Comparison of ENCODE assay signal across 3 cellular contexts in genomic region chr13:59691501-59692066, GRCh38.
TF ChIP-seq lines count a peak whose summit lies in the region.

No MANE protein-coding gene starts in this region.

TF ChIP-seq in A549, 52 proteins besides CTCF, POLR2A, EP300 and RAD21:
- no peak for TF ChIP-seq FOSB (CRISPR knock-in tag; IDR thresholded peaks at IDR 0.05)

TF ChIP-seq in WTC11, 78 proteins besides CTCF, POLR2A, EP300 and RAD21:
- no peak for TF ChIP-seq RELA (CRISPR knock-in tag; IDR thresholded peaks at IDR 0.05; ENCODE audit: borderline replicate concordance)
- TF ChIP-seq GABPB1 (CRISPR knock-in tag; IDR thresholded peaks at IDR 0.05), result 0 out of 2 replicates have a peak, but pooled peaks have one; percentile 15

TF ChIP-seq in HepG2, 621 proteins besides CTCF, POLR2A, EP300 and RAD21 (continues in another document):
- TF ChIP-seq FOXA3 (CRISPR knock-in tag; IDR thresholded peaks at IDR 0.05) (peak; percentile 82), MBNL3 (CRISPR knock-in tag; conservative IDR thresholded peaks at IDR 0.05) (no peak), ZBED4 (CRISPR knock-in tag; IDR thresholded peaks at IDR 0.05; ENCODE audit: borderline replicate concordance) (no peak), SRSF9 (IDR thresholded peaks at IDR 0.05; ENCODE audit: borderline replicate concordance, insufficient read depth, low read depth, low read length, poor library complexity, severe bottlenecking) (no peak), ZMAT5 (CRISPR knock-in tag; IDR thresholded peaks at IDR 0.05; ENCODE audit: borderline replicate concordance, low read depth) (no peak), ETV6 (CRISPR knock-in tag; conservative IDR thresholded peaks at IDR 0.05) (no peak), ATRX (CRISPR knock-in tag; IDR thresholded peaks at IDR 0.05; ENCODE audit: borderline replicate concordance) (no peak), HES4 (CRISPR knock-in tag; IDR thresholded peaks at IDR 0.05; ENCODE audit: borderline replicate concordance) (no peak), SUZ12 (IDR thresholded peaks at IDR 0.05; ENCODE audit: low read depth, low read length) (no peak), ZNF644 (CRISPR knock-in tag; IDR thresholded peaks at IDR 0.05; ENCODE audit: low read depth) (no peak), ZNF556 (CRISPR knock-in tag; IDR thresholded peaks at IDR 0.05; ENCODE audit: borderline replicate concordance) (no peak), ZNF260 (CRISPR knock-in tag; IDR thresholded peaks at IDR 0.05; ENCODE audit: borderline replicate concordance, low read depth) (no peak), ZKSCAN5 (CRISPR knock-in tag; IDR thresholded peaks at IDR 0.05) (no peak), DPF2 (CRISPR knock-in tag; IDR thresholded peaks at IDR 0.05; ENCODE audit: borderline replicate concordance, low read depth) (0 out of 2 replicates have a peak, but pooled peaks have one; percentile 25), ZNF143 (CRISPR knock-in tag; IDR thresholded peaks at IDR 0.05) (no peak), CHD4 (IDR thresholded peaks at IDR 0.05; ENCODE audit: borderline replicate concordance, low read length) (peak; percentile 75; the same call in 1 of the 2 replicates), ZNF510 (CRISPR knock-in tag; IDR thresholded peaks at IDR 0.05; ENCODE audit: low read depth) (no peak), ZNF136 (CRISPR knock-in tag; IDR thresholded peaks at IDR 0.05; ENCODE audit: low read depth) (no peak), ZNF232 (CRISPR knock-in tag; IDR thresholded peaks at IDR 0.05; ENCODE audit: borderline replicate concordance) (no peak), CREM (IDR thresholded peaks at IDR 0.05) (0 out of 2 replicates have a peak, but pooled peaks have one; percentile 3), CREM (CRISPR knock-in tag; IDR thresholded peaks at IDR 0.05) (no peak), HOXD1 (CRISPR knock-in tag; IDR thresholded peaks at IDR 0.05) (no peak), NCOR1 (IDR thresholded peaks at IDR 0.05; ENCODE audit: borderline replicate concordance, low read length) (peak; percentile 79), NCOA2 (CRISPR knock-in tag; IDR thresholded peaks at IDR 0.05) (peak; percentile 44; the same call in 1 of the 2 replicates), HMG20A (CRISPR knock-in tag; IDR thresholded peaks at IDR 0.05; ENCODE audit: borderline replicate concordance) (peak; percentile 33; the same call in 1 of the 2 replicates), ARID3A (IDR thresholded peaks at IDR 0.05; ENCODE audit: low read depth, low read length) (no peak; the same call in 1 of the 2 replicates), SP1 (IDR thresholded peaks at IDR 0.05) (no peak), SP1 (CRISPR knock-in tag; IDR thresholded peaks at IDR 0.05) (no peak), PLRG1 (conservative IDR thresholded peaks at IDR 0.05) (no peak), IKZF4 (CRISPR knock-in tag; IDR thresholded peaks at IDR 0.05; ENCODE audit: borderline replicate concordance, low read depth, not compliant biosample characterization) (no peak), THAP11 (CRISPR knock-in tag; IDR thresholded peaks at IDR 0.05) (no peak), MTF2 (CRISPR knock-in tag; IDR thresholded peaks at IDR 0.05; ENCODE audit: borderline replicate concordance) (no peak), ZNF766 (CRISPR knock-in tag; IDR thresholded peaks at IDR 0.05; ENCODE audit: borderline replicate concordance) (no peak), SMARCE1 (IDR thresholded peaks at IDR 0.05; ENCODE audit: borderline replicate concordance) (no peak), MEF2D (CRISPR knock-in tag; IDR thresholded peaks at IDR 0.05) (no peak), ZNF761 (CRISPR knock-in tag; conservative IDR thresholded peaks at IDR 0.05) (no peak), ZBTB39 (CRISPR knock-in tag; IDR thresholded peaks at IDR 0.05) (no peak), JDP2 (CRISPR knock-in tag; IDR thresholded peaks at IDR 0.05; ENCODE audit: borderline replicate concordance) (no peak), JUN (CRISPR knock-in tag; IDR thresholded peaks at IDR 0.05) (no peak), PHB2 (IDR thresholded peaks at IDR 0.05; ENCODE audit: partially characterized antibody) (no peak), BCL3 (CRISPR knock-in tag; IDR thresholded peaks at IDR 0.05) (no peak), ZNF407 (CRISPR knock-in tag; IDR thresholded peaks at IDR 0.05; ENCODE audit: not compliant biosample characterization) (no peak), KMT2A (CRISPR knock-in tag; IDR thresholded peaks at IDR 0.05) (no peak), HNF4A (CRISPR knock-in tag; IDR thresholded peaks at IDR 0.05) (peak; percentile 43), CHD2 (IDR thresholded peaks at IDR 0.05; ENCODE audit: low read depth, low read length) (no peak)
